In genomic region chr9:134212809-134213507, GRCh38 we compare ENCODE assay signal across 1 cellular context.
TF ChIP-seq lines count a peak whose summit lies in the region.

No MANE protein-coding gene starts in this region.

TF ChIP-seq in K562, 482 proteins besides CTCF, POLR2A, EP300 and RAD21 (continued from another document):
- TF ChIP-seq CEBPZ (IDR thresholded peaks at IDR 0.05; ENCODE audit: borderline replicate concordance, low read depth, low read length) (no peak), ZNF445 (CRISPR knock-in tag; IDR thresholded peaks at IDR 0.05; ENCODE audit: low read depth) (no peak), NRF1 (conservative IDR thresholded peaks at IDR 0.05 in 1 of 2, IDR thresholded peaks at IDR 0.05 in 1 of 2) (no peak), ZNF143 (CRISPR knock-in tag; IDR thresholded peaks at IDR 0.05) (no peak), NEUROD1 (IDR thresholded peaks at IDR 0.05; ENCODE audit: borderline replicate concordance, low read depth, low read length, partially characterized antibody) (no peak), PKNOX1 (IDR thresholded peaks at IDR 0.05) (0 out of 2 replicates have a peak, but pooled peaks have one; percentile 11), JUND (IDR thresholded peaks at IDR 0.05; ENCODE audit: borderline replicate concordance, low read depth, low read length) (no peak), JUND (tag; IDR thresholded peaks at IDR 0.05; ENCODE audit: borderline replicate concordance, low read depth, low read length) (no peak), MTA3 (IDR thresholded peaks at IDR 0.05; ENCODE audit: borderline replicate concordance) (no peak), ZNF324 (CRISPR knock-in tag; IDR thresholded peaks at IDR 0.05) (peak; percentile 96), MCM7 (IDR thresholded peaks at IDR 0.05) (no peak), PREB (CRISPR knock-in tag; IDR thresholded peaks at IDR 0.05) (no peak), HINFP (tag; conservative IDR thresholded peaks at IDR 0.05; ENCODE audit: low read depth) (no peak), ZC3H8 (IDR thresholded peaks at IDR 0.05) (no peak), EZH2 (IDR thresholded peaks at IDR 0.05; ENCODE audit: borderline replicate concordance, low read depth, low read length) (no peak), CBX1 (IDR thresholded peaks at IDR 0.05; ENCODE audit: low read depth) (0 out of 2 replicates have a peak, but pooled peaks have one; percentile 39), ZBED1 (IDR thresholded peaks at IDR 0.05) (no peak), EWSR1 (IDR thresholded peaks at IDR 0.05; ENCODE audit: borderline replicate concordance, low read depth, partially characterized antibody) (no peak)
